Comparison of ENCODE assay signal across 8 cellular contexts in genomic region chr11:64341851-64342791, GRCh38. TPM values are rescaled to one million over a fixed set of nuclear protein-coding genes. Genes with fewer than 3 reads are reported as not detected.
DNase-seq lines count a peak whose midpoint lies in the region; ATAC-seq lines count a peak whose summit lies in the region.

No MANE protein-coding gene starts in this region.

- peak; percentile 62 for DNase-seq in DMS114 treated with DMSO at 0.1 percent for 48 hours (lab: John Stamatoyannopoulos, UW; ENCODE audit: unreplicated experiment)
- peak; percentile 89 for DNase-seq in NCI-H82 (lab: John Stamatoyannopoulos, UW)
- DNase-seq in activated CD8-positive, alpha-beta memory T cell treated with anti-CD3 and anti-CD28 coated beads for 1 hour (ENCODE audit: extremely low read depth in 1 of 2, low read depth in 1 of 2), result peak; percentile 61 to 75
- peak; percentile 75 for DNase-seq in effector CD8-positive, alpha-beta T cell (lab: John Stamatoyannopoulos, UW)
- peak; percentile 52 to 86 for DNase-seq in lung microvascular endothelial cell (ENCODE audit: low read depth in 2 of 2)
- DNase-seq in stimulated activated CD4-positive, alpha-beta T cell treated with anti-CD3 and anti-CD28 coated beads, TNF-alpha, amount 100 ng/mL, for 24 hours (ENCODE audit: low read depth in 3 of 3), result peak; percentile 78 to 93 (median 79)

- peak; percentile 36 for ATAC-seq in HG02973 (IDR thresholded peaks at IDR 0.05; ENCODE audit: unreplicated experiment)
- no peak for ATAC-seq in HG03457 (IDR thresholded peaks at IDR 0.05; ENCODE audit: unreplicated experiment)

RNA-seq across cellular contexts. Expression of gene CCDC88B, which starts 2.1 kb away (rescaled TPM):
- 0.79 and 1.7 TPM in 2 replicates for total RNA-seq in lung microvascular endothelial cell

RNA-seq across cellular contexts. Expression of gene RPS6KA4, which starts 16.8 kb away (rescaled TPM):
- total RNA-seq in lung microvascular endothelial cell, result 21.4 and 24.8 TPM in 2 replicates

RNA-seq across cellular contexts. Expression of gene PRDX5, which starts 24.2 kb away (rescaled TPM):
- 217 and 266 TPM in 2 replicates for total RNA-seq in lung microvascular endothelial cell

RNA-seq across cellular contexts. Expression of gene TRMT112, which starts 24.8 kb away (rescaled TPM):
- 189 and 190 TPM in 2 replicates for total RNA-seq in lung microvascular endothelial cell

RNA-seq across cellular contexts. Expression of gene ESRRA, which starts 36.8 kb away (rescaled TPM):
- 33.8 and 53.6 TPM in 2 replicates for total RNA-seq in lung microvascular endothelial cell
